1 cellular context compared by ENCODE assay signal in the genomic region with DNA sequence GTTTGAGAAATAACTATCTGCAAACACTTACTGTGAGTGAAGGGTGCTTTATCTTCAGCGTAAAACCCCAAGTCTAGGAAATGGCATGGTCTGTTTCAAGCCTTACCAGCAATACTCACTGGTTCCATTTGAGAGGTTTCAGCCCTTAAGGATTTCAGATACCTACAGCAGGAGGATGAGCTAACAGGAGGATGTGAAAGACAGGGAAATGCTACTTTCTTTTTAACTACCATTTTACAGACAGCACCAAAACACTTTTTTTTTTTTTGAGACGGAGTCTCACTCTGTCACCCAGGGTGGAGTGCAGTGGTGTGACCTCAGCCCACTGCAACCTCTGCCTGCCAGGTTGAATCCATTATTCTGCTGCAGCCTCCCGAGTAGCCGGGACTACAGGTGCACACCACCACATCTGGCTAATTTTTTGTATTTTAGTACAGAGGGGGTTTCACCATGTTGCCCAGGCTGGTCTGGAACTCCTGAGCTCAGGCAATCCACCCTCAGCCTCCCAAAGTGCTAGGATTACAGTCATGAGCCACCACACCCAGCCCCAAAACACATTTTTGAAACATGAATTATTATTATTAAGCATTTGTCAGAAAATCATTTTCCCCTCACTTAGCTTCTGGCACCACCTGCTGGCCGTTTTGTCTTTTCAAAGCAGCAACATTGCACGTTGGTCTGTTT.
A peak's percentile ranks its signal among the peaks of the same experiment; 100 is the strongest.
TF ChIP-seq lines count a peak whose summit lies in the region.

No MANE protein-coding gene starts in this region.

TF ChIP-seq in HepG2, 621 proteins besides CTCF, POLR2A, EP300 and RAD21:
- TF ChIP-seq, protein P1, sequence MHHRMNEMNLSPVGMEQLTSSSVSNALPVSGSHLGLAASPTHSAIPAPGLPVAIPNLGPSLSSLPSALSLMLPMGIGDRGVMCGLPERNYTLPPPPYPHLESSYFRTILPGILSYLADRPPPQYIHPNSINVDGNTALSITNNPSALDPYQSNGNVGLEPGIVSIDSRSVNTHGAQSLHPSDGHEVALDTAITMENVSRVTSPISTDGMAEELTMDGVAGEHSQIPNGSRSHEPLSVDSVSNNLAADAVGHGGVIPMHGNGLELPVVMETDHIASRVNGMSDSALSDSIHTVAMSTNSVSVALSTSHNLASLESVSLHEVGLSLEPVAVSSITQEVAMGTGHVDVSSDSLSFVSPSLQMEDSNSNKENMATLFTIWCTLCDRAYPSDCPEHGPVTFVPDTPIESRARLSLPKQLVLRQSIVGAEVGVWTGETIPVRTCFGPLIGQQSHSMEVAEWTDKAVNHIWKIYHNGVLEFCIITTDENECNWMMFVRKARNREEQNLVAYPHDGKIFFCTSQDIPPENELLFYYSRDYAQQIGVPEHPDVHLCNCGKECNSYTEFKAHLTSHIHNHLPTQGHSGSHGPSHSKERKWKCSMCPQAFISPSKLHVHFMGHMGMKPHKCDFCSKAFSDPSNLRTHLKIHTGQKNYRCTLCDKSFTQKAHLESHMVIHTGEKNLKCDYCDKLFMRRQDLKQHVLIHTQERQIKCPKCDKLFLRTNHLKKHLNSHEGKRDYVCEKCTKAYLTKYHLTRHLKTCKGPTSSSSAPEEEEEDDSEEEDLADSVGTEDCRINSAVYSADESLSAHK (CRISPR knock-in tag; IDR thresholded peaks at IDR 0.05; ENCODE audit: borderline replicate concordance): no peak
- TF ChIP-seq, protein P2, sequence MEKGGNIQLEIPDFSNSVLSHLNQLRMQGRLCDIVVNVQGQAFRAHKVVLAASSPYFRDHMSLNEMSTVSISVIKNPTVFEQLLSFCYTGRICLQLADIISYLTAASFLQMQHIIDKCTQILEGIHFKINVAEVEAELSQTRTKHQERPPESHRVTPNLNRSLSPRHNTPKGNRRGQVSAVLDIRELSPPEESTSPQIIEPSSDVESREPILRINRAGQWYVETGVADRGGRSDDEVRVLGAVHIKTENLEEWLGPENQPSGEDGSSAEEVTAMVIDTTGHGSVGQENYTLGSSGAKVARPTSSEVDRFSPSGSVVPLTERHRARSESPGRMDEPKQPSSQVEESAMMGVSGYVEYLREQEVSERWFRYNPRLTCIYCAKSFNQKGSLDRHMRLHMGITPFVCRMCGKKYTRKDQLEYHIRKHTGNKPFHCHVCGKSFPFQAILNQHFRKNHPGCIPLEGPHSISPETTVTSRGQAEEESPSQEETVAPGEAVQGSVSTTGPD (CRISPR knock-in tag; IDR thresholded peaks at IDR 0.05): no peak
- no peak for TF ChIP-seq NR2F2 (IDR thresholded peaks at IDR 0.05; ENCODE audit: borderline replicate concordance, low read depth)
- no peak for TF ChIP-seq ZNF230 (CRISPR knock-in tag; IDR thresholded peaks at IDR 0.05)
- TF ChIP-seq, protein P3, sequence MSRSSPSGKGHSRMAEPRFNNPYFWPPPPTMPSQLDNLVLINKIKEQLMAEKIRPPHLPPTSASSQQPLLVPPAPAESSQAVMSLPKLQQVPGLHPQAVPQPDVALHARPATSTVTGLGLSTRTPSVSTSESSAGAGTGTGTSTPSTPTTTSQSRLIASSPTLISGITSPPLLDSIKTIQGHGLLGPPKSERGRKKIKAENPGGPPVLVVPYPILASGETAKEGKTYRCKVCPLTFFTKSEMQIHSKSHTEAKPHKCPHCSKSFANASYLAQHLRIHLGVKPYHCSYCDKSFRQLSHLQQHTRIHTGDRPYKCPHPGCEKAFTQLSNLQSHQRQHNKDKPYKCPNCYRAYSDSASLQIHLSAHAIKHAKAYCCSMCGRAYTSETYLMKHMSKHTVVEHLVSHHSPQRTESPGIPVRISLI (CRISPR knock-in tag; IDR thresholded peaks at IDR 0.05; ENCODE audit: borderline replicate concordance): no peak
- 0 out of 2 replicates have a peak, but pooled peaks have one; percentile 45 for TF ChIP-seq ZNF605 (CRISPR knock-in tag; IDR thresholded peaks at IDR 0.05)
- TF ChIP-seq REPIN1 (CRISPR knock-in tag; IDR thresholded peaks at IDR 0.05; ENCODE audit: borderline replicate concordance, low read depth): peak; percentile 42; the same call in 1 of the 2 replicates
- no peak for TF ChIP-seq NFIB (CRISPR knock-in tag; IDR thresholded peaks at IDR 0.05; ENCODE audit: borderline replicate concordance)
- no peak for TF ChIP-seq ATF7-NPFF (CRISPR knock-in tag; IDR thresholded peaks at IDR 0.05; ENCODE audit: low read depth)
- TF ChIP-seq ZNF354B (CRISPR knock-in tag; IDR thresholded peaks at IDR 0.05): no peak
- TF ChIP-seq, protein P4, sequence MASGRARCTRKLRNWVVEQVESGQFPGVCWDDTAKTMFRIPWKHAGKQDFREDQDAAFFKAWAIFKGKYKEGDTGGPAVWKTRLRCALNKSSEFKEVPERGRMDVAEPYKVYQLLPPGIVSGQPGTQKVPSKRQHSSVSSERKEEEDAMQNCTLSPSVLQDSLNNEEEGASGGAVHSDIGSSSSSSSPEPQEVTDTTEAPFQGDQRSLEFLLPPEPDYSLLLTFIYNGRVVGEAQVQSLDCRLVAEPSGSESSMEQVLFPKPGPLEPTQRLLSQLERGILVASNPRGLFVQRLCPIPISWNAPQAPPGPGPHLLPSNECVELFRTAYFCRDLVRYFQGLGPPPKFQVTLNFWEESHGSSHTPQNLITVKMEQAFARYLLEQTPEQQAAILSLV (CRISPR knock-in tag; IDR thresholded peaks at IDR 0.05; ENCODE audit: borderline replicate concordance): no peak
- peak; percentile 54 for TF ChIP-seq SMC3 (IDR thresholded peaks at IDR 0.05; ENCODE audit: low read length)
- TF ChIP-seq STAG1 (CRISPR knock-in tag; IDR thresholded peaks at IDR 0.05): peak; percentile 88
- TF ChIP-seq ZNF136 (CRISPR knock-in tag; IDR thresholded peaks at IDR 0.05; ENCODE audit: low read depth): no peak
- no peak for TF ChIP-seq ZNF747 (CRISPR knock-in tag; IDR thresholded peaks at IDR 0.05; ENCODE audit: borderline replicate concordance)
- no peak for TF ChIP-seq NFE2L1 (CRISPR knock-in tag; IDR thresholded peaks at IDR 0.05; ENCODE audit: borderline replicate concordance)
- TF ChIP-seq FOXK1 (CRISPR knock-in tag; IDR thresholded peaks at IDR 0.05; ENCODE audit: borderline replicate concordance, low read depth): peak; percentile 14; the same call in 1 of the 2 replicates
- TF ChIP-seq SAFB2 (CRISPR knock-in tag; IDR thresholded peaks at IDR 0.05; ENCODE audit: borderline replicate concordance, low read depth): no peak
- TF ChIP-seq, protein P5, sequence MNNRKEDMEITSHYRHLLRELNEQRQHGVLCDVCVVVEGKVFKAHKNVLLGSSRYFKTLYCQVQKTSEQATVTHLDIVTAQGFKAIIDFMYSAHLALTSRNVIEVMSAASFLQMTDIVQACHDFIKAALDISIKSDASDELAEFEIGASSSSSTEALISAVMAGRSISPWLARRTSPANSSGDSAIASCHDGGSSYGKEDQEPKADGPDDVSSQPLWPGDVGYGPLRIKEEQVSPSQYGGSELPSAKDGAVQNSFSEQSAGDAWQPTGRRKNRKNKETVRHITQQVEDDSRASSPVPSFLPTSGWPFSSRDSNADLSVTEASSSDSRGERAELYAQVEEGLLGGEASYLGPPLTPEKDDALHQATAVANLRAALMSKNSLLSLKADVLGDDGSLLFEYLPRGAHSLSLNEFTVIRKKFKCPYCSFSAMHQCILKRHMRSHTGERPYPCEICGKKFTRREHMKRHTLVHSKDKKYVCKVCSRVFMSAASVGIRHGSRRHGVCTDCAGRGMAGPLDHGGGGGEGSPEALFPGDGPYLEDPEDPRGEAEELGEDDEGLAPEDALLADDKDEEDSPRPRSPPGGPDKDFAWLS (CRISPR knock-in tag; IDR thresholded peaks at IDR 0.05; ENCODE audit: borderline replicate concordance): no peak
- TF ChIP-seq, protein P6, sequence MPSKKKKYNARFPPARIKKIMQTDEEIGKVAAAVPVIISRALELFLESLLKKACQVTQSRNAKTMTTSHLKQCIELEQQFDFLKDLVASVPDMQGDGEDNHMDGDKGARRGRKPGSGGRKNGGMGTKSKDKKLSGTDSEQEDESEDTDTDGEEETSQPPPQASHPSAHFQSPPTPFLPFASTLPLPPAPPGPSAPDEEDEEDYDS (CRISPR knock-in tag; IDR thresholded peaks at IDR 0.05): no peak
- TF ChIP-seq NAIF1 (CRISPR knock-in tag; IDR thresholded peaks at IDR 0.05; ENCODE audit: borderline replicate concordance): 0 out of 2 replicates have a peak, but pooled peaks have one; percentile 23
- no peak for TF ChIP-seq SATB2 (CRISPR knock-in tag; IDR thresholded peaks at IDR 0.05)
- TF ChIP-seq NFYC (CRISPR knock-in tag; IDR thresholded peaks at IDR 0.05): no peak
- TF ChIP-seq, protein P7, sequence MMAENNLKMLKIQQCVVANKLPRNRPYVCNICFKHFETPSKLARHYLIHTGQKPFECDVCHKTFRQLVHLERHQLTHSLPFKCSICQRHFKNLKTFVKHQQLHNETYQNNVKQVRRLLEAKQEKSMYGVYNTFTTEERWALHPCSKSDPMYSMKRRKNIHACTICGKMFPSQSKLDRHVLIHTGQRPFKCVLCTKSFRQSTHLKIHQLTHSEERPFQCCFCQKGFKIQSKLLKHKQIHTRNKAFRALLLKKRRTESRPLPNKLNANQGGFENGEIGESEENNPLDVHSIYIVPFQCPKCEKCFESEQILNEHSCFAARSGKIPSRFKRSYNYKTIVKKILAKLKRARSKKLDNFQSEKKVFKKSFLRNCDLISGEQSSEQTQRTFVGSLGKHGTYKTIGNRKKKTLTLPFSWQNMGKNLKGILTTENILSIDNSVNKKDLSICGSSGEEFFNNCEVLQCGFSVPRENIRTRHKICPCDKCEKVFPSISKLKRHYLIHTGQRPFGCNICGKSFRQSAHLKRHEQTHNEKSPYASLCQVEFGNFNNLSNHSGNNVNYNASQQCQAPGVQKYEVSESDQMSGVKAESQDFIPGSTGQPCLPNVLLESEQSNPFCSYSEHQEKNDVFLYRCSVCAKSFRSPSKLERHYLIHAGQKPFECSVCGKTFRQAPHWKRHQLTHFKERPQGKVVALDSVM (CRISPR knock-in tag; IDR thresholded peaks at IDR 0.05): no peak
- TF ChIP-seq, protein P8, sequence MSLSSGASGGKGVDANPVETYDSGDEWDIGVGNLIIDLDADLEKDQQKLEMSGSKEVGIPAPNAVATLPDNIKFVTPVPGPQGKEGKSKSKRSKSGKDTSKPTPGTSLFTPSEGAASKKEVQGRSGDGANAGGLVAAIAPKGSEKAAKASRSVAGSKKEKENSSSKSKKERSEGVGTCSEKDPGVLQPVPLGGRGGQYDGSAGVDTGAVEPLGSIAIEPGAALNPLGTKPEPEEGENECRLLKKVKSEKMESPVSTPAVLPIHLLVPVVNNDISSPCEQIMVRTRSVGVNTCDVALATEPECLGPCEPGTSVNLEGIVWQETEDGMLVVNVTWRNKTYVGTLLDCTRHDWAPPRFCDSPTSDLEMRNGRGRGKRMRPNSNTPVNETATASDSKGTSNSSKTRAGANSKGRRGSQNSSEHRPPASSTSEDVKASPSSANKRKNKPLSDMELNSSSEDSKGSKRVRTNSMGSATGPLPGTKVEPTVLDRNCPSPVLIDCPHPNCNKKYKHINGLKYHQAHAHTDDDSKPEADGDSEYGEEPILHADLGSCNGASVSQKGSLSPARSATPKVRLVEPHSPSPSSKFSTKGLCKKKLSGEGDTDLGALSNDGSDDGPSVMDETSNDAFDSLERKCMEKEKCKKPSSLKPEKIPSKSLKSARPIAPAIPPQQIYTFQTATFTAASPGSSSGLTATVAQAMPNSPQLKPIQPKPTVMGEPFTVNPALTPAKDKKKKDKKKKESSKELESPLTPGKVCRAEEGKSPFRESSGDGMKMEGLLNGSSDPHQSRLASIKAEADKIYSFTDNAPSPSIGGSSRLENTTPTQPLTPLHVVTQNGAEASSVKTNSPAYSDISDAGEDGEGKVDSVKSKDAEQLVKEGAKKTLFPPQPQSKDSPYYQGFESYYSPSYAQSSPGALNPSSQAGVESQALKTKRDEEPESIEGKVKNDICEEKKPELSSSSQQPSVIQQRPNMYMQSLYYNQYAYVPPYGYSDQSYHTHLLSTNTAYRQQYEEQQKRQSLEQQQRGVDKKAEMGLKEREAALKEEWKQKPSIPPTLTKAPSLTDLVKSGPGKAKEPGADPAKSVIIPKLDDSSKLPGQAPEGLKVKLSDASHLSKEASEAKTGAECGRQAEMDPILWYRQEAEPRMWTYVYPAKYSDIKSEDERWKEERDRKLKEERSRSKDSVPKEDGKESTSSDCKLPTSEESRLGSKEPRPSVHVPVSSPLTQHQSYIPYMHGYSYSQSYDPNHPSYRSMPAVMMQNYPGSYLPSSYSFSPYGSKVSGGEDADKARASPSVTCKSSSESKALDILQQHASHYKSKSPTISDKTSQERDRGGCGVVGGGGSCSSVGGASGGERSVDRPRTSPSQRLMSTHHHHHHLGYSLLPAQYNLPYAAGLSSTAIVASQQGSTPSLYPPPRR (CRISPR knock-in tag; IDR thresholded peaks at IDR 0.05; ENCODE audit: borderline replicate concordance): no peak
- TF ChIP-seq MEIS2 (CRISPR knock-in tag; IDR thresholded peaks at IDR 0.05): no peak
- no peak for TF ChIP-seq KLF12 (CRISPR knock-in tag; IDR thresholded peaks at IDR 0.05; ENCODE audit: borderline replicate concordance)
- TF ChIP-seq NCOA1 (CRISPR knock-in tag; IDR thresholded peaks at IDR 0.05): no peak
- TF ChIP-seq ZNF460 (CRISPR knock-in tag; IDR thresholded peaks at IDR 0.05; ENCODE audit: borderline replicate concordance): peak; percentile 81; the same call in 1 of the 2 replicates
- TF ChIP-seq ZNF282 (IDR thresholded peaks at IDR 0.05; ENCODE audit: partially characterized antibody): no peak
- TF ChIP-seq, protein P9, sequence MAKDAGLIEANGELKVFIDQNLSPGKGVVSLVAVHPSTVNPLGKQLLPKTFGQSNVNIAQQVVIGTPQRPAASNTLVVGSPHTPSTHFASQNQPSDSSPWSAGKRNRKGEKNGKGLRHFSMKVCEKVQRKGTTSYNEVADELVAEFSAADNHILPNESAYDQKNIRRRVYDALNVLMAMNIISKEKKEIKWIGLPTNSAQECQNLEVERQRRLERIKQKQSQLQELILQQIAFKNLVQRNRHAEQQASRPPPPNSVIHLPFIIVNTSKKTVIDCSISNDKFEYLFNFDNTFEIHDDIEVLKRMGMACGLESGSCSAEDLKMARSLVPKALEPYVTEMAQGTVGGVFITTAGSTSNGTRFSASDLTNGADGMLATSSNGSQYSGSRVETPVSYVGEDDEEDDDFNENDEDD (CRISPR knock-in tag; IDR thresholded peaks at IDR 0.05; ENCODE audit: borderline replicate concordance): no peak
- peak; percentile 23; the same call in 1 of the 2 replicates for TF ChIP-seq SALL1 (CRISPR knock-in tag; IDR thresholded peaks at IDR 0.05)
- TF ChIP-seq, protein P10, sequence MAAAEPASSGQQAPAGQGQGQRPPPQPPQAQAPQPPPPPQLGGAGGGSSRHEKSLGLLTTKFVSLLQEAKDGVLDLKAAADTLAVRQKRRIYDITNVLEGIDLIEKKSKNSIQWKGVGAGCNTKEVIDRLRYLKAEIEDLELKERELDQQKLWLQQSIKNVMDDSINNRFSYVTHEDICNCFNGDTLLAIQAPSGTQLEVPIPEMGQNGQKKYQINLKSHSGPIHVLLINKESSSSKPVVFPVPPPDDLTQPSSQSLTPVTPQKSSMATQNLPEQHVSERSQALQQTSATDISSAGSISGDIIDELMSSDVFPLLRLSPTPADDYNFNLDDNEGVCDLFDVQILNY (CRISPR knock-in tag; conservative IDR thresholded peaks at IDR 0.05): no peak
